8 cellular contexts compared by ENCODE assay signal in genomic region chr3:11671648-11672100, GRCh38.
DNase-seq lines count a peak whose midpoint lies in the region; ATAC-seq, FAIRE-seq and TF ChIP-seq lines count a peak whose summit lies in the region.

No MANE protein-coding gene starts in this region.

- CTCF ChIA-PET in HEK293T (lab: Yijun Ruan, JAX): no interaction called here

- H3K9me3 Mint-ChIP-seq in nephron progenitor cell: no peaks in the 10 kb centered on the region

- H3K4me3 Mint-ChIP-seq in nephron progenitor cell: no peak overlapping the region

- no peak for TF ChIP-seq CTCF in nephron progenitor cell (IDR thresholded peaks at IDR 0.05)

- POLR2A ChIA-PET in HEK293T (lab: Yijun Ruan, JAX): no interaction called here

- H3K4me1 Mint-ChIP-seq in nephron progenitor cell: no peaks in the 10 kb centered on the region

- ATAC-seq in HG03139 (IDR thresholded peaks at IDR 0.05; ENCODE audit: unreplicated experiment) (peak; percentile 56), HG02571 (IDR thresholded peaks at IDR 0.05; ENCODE audit: unreplicated experiment) (no peak)

- H3K27ac Mint-ChIP-seq in nephron progenitor cell: peak overlapping the region; percentile 1

- peak; percentile 60 for FAIRE-seq in GM18507 (lab: Jason Lieb, UNC)

- peaks cover 2% of the 10 kb centered on the region for H3K27me3 Mint-ChIP-seq in nephron progenitor cell (ENCODE audit: low read depth, poor library complexity)

- DNase-seq in GM18507 (ENCODE audit: extremely low spot score, insufficient read length, low read depth) (no peak), astrocyte of the hippocampus (ENCODE audit: low read depth, low spot score) (peak; percentile 72), nephron progenitor cell (no peak), COR-L47 (lab: John Stamatoyannopoulos, UW) (no peak), ecto neural progenitor cell (ENCODE audit: low spot score) (no peak), HEK293T (ENCODE audit: extremely low spot score) (no peak)

- no peaks in the 10 kb centered on the region for H3K36me3 Mint-ChIP-seq in nephron progenitor cell (ENCODE audit: low read depth)

TF ChIP-seq in HEK293T, 16 proteins besides CTCF, POLR2A, EP300 and RAD21:
- TF ChIP-seq SP1 (IDR thresholded peaks at IDR 0.05) (no peak), BHLHE40 (IDR thresholded peaks at IDR 0.05; ENCODE audit: borderline replicate concordance) (no peak), LEF1 (IDR thresholded peaks at IDR 0.05; ENCODE audit: borderline replicate concordance) (no peak), L3MBTL2 (conservative IDR thresholded peaks at IDR 0.05) (no peak), PKNOX1 (IDR thresholded peaks at IDR 0.05) (no peak), NFRKB (IDR thresholded peaks at IDR 0.05) (no peak), FOXK2 (IDR thresholded peaks at IDR 0.05) (no peak), FOXA1 (IDR thresholded peaks at IDR 0.05) (no peak), ELF4 (IDR thresholded peaks at IDR 0.05) (no peak), CTBP1 (IDR thresholded peaks at IDR 0.05; ENCODE audit: borderline replicate concordance) (no peak), SUZ12 (IDR thresholded peaks at IDR 0.05) (no peak), TARDBP (IDR thresholded peaks at IDR 0.05) (no peak), HDGF (IDR thresholded peaks at IDR 0.05; ENCODE audit: borderline replicate concordance) (no peak), ZNF384 (IDR thresholded peaks at IDR 0.05) (no peak), ARNT (IDR thresholded peaks at IDR 0.05) (no peak), FOXM1 (IDR thresholded peaks at IDR 0.05; ENCODE audit: borderline replicate concordance) (no peak)
